In genomic region chr4:877502-877901, GRCh38 we compare ENCODE assay signal across 2 cellular contexts.
TF ChIP-seq lines count a peak whose summit lies in the region.

No MANE protein-coding gene starts in this region.

TF ChIP-seq in HepG2, 621 proteins besides CTCF, POLR2A, EP300 and RAD21:
- TF ChIP-seq AGO2 (optimal IDR thresholded peaks at IDR 0.05; ENCODE audit: low read depth, low read length) (peak; percentile 39), ZNF362 (CRISPR knock-in tag; IDR thresholded peaks at IDR 0.05; ENCODE audit: borderline replicate concordance) (no peak)

TF ChIP-seq in WTC11, 78 proteins besides CTCF, POLR2A, EP300 and RAD21:
- TF ChIP-seq FOXK1 (CRISPR knock-in tag; IDR thresholded peaks at IDR 0.05) (no peak), ZNF396 (CRISPR knock-in tag; IDR thresholded peaks at IDR 0.05; ENCODE audit: borderline replicate concordance) (no peak), ERG (CRISPR knock-in tag; IDR thresholded peaks at IDR 0.05) (no peak), MAX (CRISPR knock-in tag; IDR thresholded peaks at IDR 0.05) (no peak), SP1 (CRISPR knock-in tag; conservative IDR thresholded peaks at IDR 0.05) (no peak), ZNF281 (CRISPR knock-in tag; IDR thresholded peaks at IDR 0.05) (no peak)
